Comparison of ENCODE assay signal across 25 cellular contexts in the genomic region with DNA sequence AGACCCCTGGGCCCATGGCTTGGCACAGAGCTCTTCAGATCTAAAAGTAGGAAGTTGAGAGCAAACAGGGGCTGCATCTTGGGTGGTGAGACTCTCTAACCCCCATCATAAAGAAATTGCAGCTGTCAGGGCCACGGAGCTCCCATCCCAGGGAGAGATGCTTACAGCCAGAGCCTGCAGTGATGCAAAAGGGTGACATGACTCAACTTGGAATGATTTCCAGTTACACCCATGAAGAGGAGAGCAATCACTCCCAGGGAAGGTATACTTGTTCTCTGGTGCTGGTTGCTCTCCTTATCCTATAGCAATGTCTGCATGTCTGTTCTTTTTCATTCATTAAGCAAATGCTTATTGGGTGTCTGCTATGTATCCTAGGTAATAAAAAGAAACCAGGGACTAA.
"Had no signal": no experiment of that assay in that cellular context is flagged by ENCODE, and none has a peak within 500 bp of the region (broad histone marks: within the 10 kb centered on the region; RNA-seq: fewer than 3 reads in every experiment).

No MANE protein-coding gene starts in this region.

- H3K9me3 ChIP-seq: esophagus squamous epithelium, prostate gland, right lobe of liver, spleen, testis, tibial nerve, upper lobe of right lung, vagina had no signal

- H3K4me1 Mint-ChIP-seq: naive B cell; stimulated activated memory B cell treated with anti-CD40 and anti-IgM and Interleukin-4, amounts not matched to agents 10 μg/mL and 1 μg/mL and 100 μg/mL, for 72 hours; stimulated activated naive CD8-positive, alpha-beta T cell treated with anti-CD3 and anti-CD28 coated beads, Interleukin-15, amount 100 ng/mL, for 72 hours had no signal

- DNase-seq: effector memory CD4-positive, alpha-beta T cell; esophagus squamous epithelium; foreskin melanocyte; kidney; left colon; left ventricle myocardium superior; mesendoderm; naive B cell; right lobe of liver; spleen; stimulated activated CD4-positive, alpha-beta T cell treated with anti-CD3 and anti-CD28 coated beads, Interleukin-15, amount 100 ng/mL, for 24 hours; stimulated activated CD4-positive, alpha-beta T cell treated with anti-CD3 and anti-CD28 coated beads, Interleukin-1b, Interleukin-23, amount 100 ng/mL, for 48 hours; stimulated activated CD4-positive, alpha-beta T cell treated with anti-CD3 and anti-CD28 coated beads, Interleukin-4, amount 100 ng/mL, for 24 hours; stimulated activated naive CD8-positive, alpha-beta T cell treated with anti-CD3 and anti-CD28 coated beads, Interleukin-15, amount 100 ng/mL, for 72 hours; testis; upper lobe of right lung had no signal

- H3K27ac ChIP-seq: epithelial cell of prostate, esophagus squamous epithelium, hepatocyte, parathyroid adenoma, prostate gland, right lobe of liver, spleen, testis, tibial nerve, upper lobe of right lung, vagina had no signal

- H2AFZ ChIP-seq: hepatocyte, parathyroid adenoma had no signal

- H3K4me3 Mint-ChIP-seq: naive B cell; nephron; stimulated activated memory B cell treated with anti-CD40 and anti-IgM and Interleukin-4, amounts not matched to agents 10 μg/mL and 1 μg/mL and 100 μg/mL, for 72 hours; stimulated activated naive CD8-positive, alpha-beta T cell treated with anti-CD3 and anti-CD28 coated beads, Interleukin-15, amount 100 ng/mL, for 72 hours had no signal

- H3K4me3 ChIP-seq: esophagus squamous epithelium, hepatocyte, lung, prostate gland, right lobe of liver, spleen, testis, tibial nerve, upper lobe of right lung, vagina had no signal

- ATAC-seq: left colon; left ventricle myocardium superior; right lobe of liver; stimulated activated memory B cell treated with anti-CD40 and anti-IgM and Interleukin-4, amounts not matched to agents 10 μg/mL and 1 μg/mL and 100 μg/mL, for 72 hours; stimulated activated naive CD8-positive, alpha-beta T cell treated with anti-CD3 and anti-CD28 coated beads, Interleukin-15, amount 100 ng/mL, for 72 hours; upper lobe of right lung had no signal

- H3K27me3 ChIP-seq: hepatocyte, right lobe of liver, testis, vagina had no signal

- H3K27ac Mint-ChIP-seq: naive B cell; stimulated activated memory B cell treated with anti-CD40 and anti-IgM and Interleukin-4, amounts not matched to agents 10 μg/mL and 1 μg/mL and 100 μg/mL, for 72 hours; stimulated activated naive CD8-positive, alpha-beta T cell treated with anti-CD3 and anti-CD28 coated beads, Interleukin-15, amount 100 ng/mL, for 72 hours had no signal

- H3K9ac ChIP-seq: parathyroid adenoma had no signal

- H3K4me2 ChIP-seq: hepatocyte had no signal

- H3K36me3 Mint-ChIP-seq: naive B cell; stimulated activated memory B cell treated with anti-CD40 and anti-IgM and Interleukin-4, amounts not matched to agents 10 μg/mL and 1 μg/mL and 100 μg/mL, for 72 hours had no signal

- H3K4me1 ChIP-seq: esophagus squamous epithelium, parathyroid adenoma, prostate gland, right lobe of liver, spleen, testis, tibial nerve, upper lobe of right lung, vagina had no signal

- H3K79me2 ChIP-seq: hepatocyte, parathyroid adenoma had no signal

- H3K36me3 ChIP-seq: esophagus squamous epithelium, prostate gland, right lobe of liver, spleen, tibial nerve, upper lobe of right lung, vagina had no signal

- H3K9me3 Mint-ChIP-seq: nephron had no signal
